Comparison of ENCODE assay signal across 11 cellular contexts in genomic region chr4:55561884-55562283, GRCh38. TPM values are rescaled to one million over a fixed set of nuclear protein-coding genes. Genes with fewer than 3 reads are reported as not detected.
DNase-seq lines count a peak whose midpoint lies in the region; ATAC-seq, FAIRE-seq and TF ChIP-seq lines count a peak whose summit lies in the region.
"Had no signal": no experiment of that assay in that cellular context is flagged by ENCODE, and none has a peak within 500 bp of the region (broad histone marks: within the 10 kb centered on the region; RNA-seq: fewer than 3 reads in every experiment).

No MANE protein-coding gene starts in this region.

- FAIRE-seq in urothelium cell line (lab: Jason Lieb, UNC): no peak

- no peak for TF ChIP-seq CTCF in spleen (IDR thresholded peaks at IDR 0.05 in 8 of 11, conservative IDR thresholded peaks at IDR 0.05 in 3 of 11)
- TF ChIP-seq CTCF in HFFc6 (IDR thresholded peaks at IDR 0.05): no peak
- no peak for TF ChIP-seq CTCF in gastroesophageal sphincter (IDR thresholded peaks at IDR 0.05)

- TF ChIP-seq POLR2A in spleen (IDR thresholded peaks at IDR 0.05) (no peak), gastroesophageal sphincter (IDR thresholded peaks at IDR 0.05) (no peak)

- peaks cover 7% of the 10 kb centered on the region for H3K4me1 Mint-ChIP-seq in activated naive CD8-positive, alpha-beta T cell (ENCODE audit: low read depth)
- peaks cover 17% of the 10 kb centered on the region for H3K4me1 Mint-ChIP-seq in activated naive CD8-positive, alpha-beta T cell treated with anti-CD3 and anti-CD28 coated beads for 36 hours
- no peaks in the 10 kb centered on the region for H3K4me1 Mint-ChIP-seq in HFFc6 (ENCODE audit: low read depth)

- H3K27me3 ChIP-seq in spleen (replicated peaks in 1 of 7) (no peaks in the 10 kb centered on the region), gastroesophageal sphincter (no peaks in the 10 kb centered on the region)

- 82 to 96% (median 94%) methylated on average over 1 of the region's 1 CpG for WGBS in spleen, 5 donors
- WGBS in gastroesophageal sphincter (ENCODE audit: low coverage in 1 of 2), 2 donors: 89 to 90% methylated on average over 1 of the region's 1 CpG

- intact Hi-C loops in spleen (cut with DNase I; ENCODE audit: low total_unique reads): no loop called here

- H3K27me3 Mint-ChIP-seq in activated naive CD8-positive, alpha-beta T cell: peaks cover 4% of the 10 kb centered on the region
- H3K27me3 Mint-ChIP-seq in activated naive CD8-positive, alpha-beta T cell treated with anti-CD3 and anti-CD28 coated beads for 36 hours: peaks cover 14% of the 10 kb centered on the region
- H3K27me3 Mint-ChIP-seq in HFFc6 (ENCODE audit: insufficient read depth): peaks cover 14% of the 10 kb centered on the region

- TF ChIP-seq EP300 in gastroesophageal sphincter (IDR thresholded peaks at IDR 0.05): no peak

- ATAC-seq in HG02943 (IDR thresholded peaks at IDR 0.05; ENCODE audit: low read depth, unreplicated experiment): peak; percentile 98
- no peak for ATAC-seq in gastroesophageal sphincter

- peak overlapping the region; percentile 1 for H3K27ac Mint-ChIP-seq in activated naive CD8-positive, alpha-beta T cell
- no peak overlapping the region for H3K27ac Mint-ChIP-seq in activated naive CD8-positive, alpha-beta T cell treated with anti-CD3 and anti-CD28 coated beads for 36 hours
- no peak overlapping the region for H3K27ac Mint-ChIP-seq in HFFc6

- no peak for DNase-seq in activated naive CD8-positive, alpha-beta T cell treated with anti-CD3 and anti-CD28 coated beads for 36 hours
- DNase-seq in NOMO-1 (lab: John Stamatoyannopoulos, UW; ENCODE audit: unreplicated experiment in 2 of 2) (peak; percentile 79 to 90), spleen (no peak), HFFc6 (no peak), urothelium cell line (ENCODE audit: low spot score) (no peak)
- DNase-seq: NCI-H1417 had no signal

- H3K36me3 Mint-ChIP-seq in activated naive CD8-positive, alpha-beta T cell: no peaks in the 10 kb centered on the region
- peaks cover 4% of the 10 kb centered on the region for H3K36me3 Mint-ChIP-seq in activated naive CD8-positive, alpha-beta T cell treated with anti-CD3 and anti-CD28 coated beads for 36 hours
- H3K36me3 Mint-ChIP-seq in HFFc6 (ENCODE audit: low read depth): no peaks in the 10 kb centered on the region

- H3K4me3 Mint-ChIP-seq in activated naive CD8-positive, alpha-beta T cell: no peak overlapping the region
- H3K4me3 Mint-ChIP-seq in activated naive CD8-positive, alpha-beta T cell treated with anti-CD3 and anti-CD28 coated beads for 36 hours: no peak overlapping the region
- no peak overlapping the region for H3K4me3 Mint-ChIP-seq in HFFc6

- no peak overlapping the region for H3K27ac ChIP-seq in spleen
- no peak overlapping the region for H3K27ac ChIP-seq in gastroesophageal sphincter

- H3K9me3 ChIP-seq in spleen (no peaks in the 10 kb centered on the region), gastroesophageal sphincter (no peaks in the 10 kb centered on the region)

- H3K9me3 Mint-ChIP-seq in activated naive CD8-positive, alpha-beta T cell (ENCODE audit: low read depth): no peaks in the 10 kb centered on the region
- peaks cover 3% of the 10 kb centered on the region for H3K9me3 Mint-ChIP-seq in activated naive CD8-positive, alpha-beta T cell treated with anti-CD3 and anti-CD28 coated beads for 36 hours
- no peaks in the 10 kb centered on the region for H3K9me3 Mint-ChIP-seq in HFFc6

- H3K4me1 ChIP-seq in spleen (peaks cover 0 to 11% (median 4%) of the 10 kb centered on the region in 6 donors), gastroesophageal sphincter (no peaks in the 10 kb centered on the region)

- no peaks in the 10 kb centered on the region for H3K36me3 ChIP-seq in spleen
- H3K36me3 ChIP-seq in gastroesophageal sphincter: no peaks in the 10 kb centered on the region

- H3K4me3 ChIP-seq in spleen: no peak overlapping the region
- no peak overlapping the region for H3K4me3 ChIP-seq in gastroesophageal sphincter

RNA-seq across cellular contexts. Expression of gene CLOCK, which starts 15.2 kb away (rescaled TPM):
- 10 to 100 TPM; 11.3 to 11.4 TPM for total RNA-seq in activated naive CD8-positive, alpha-beta T cell treated with anti-CD3 and anti-CD28 coated beads for 36 hours
- 10 to 100 TPM; 13.8 to 29.4 (median 22.6) TPM for total RNA-seq in spleen
- 1 to 10 TPM; 1.9 to 5.3 (median 2.4) TPM for polyA plus RNA-seq in spleen
- 10 to 100 TPM; 33.8 to 41.6 (median 37.1) TPM for total RNA-seq in HFFc6 (2021; fragmentation: NEBNext Ultra II Directional; extraction: Animal tissue kit (Norgen Biotek cat#: 25700))
- total RNA-seq in gastroesophageal sphincter: 10 to 100 TPM; 30.0 to 55.7 (median 33.9) TPM

RNA-seq across cellular contexts. Expression of gene PDCL2, which starts 30.2 kb away (rescaled TPM):
- total RNA-seq in activated naive CD8-positive, alpha-beta T cell treated with anti-CD3 and anti-CD28 coated beads for 36 hours: not detected
- total RNA-seq in spleen (not detected), gastroesophageal sphincter (not detected)
- not detected for polyA plus RNA-seq in spleen
- total RNA-seq in HFFc6 (2021; fragmentation: NEBNext Ultra II Directional; extraction: Animal tissue kit (Norgen Biotek cat#: 25700)): not detected
- polyA plus RNA-seq: AG04450, neural cell had no signal

Comparison
In these comparisons a context has a peak if more than half of its experiments do, and no peak if none do; other contexts are left out.
1. DNase-seq: peak in NOMO-1 (2 of 2); none in activated naive CD8-positive, alpha-beta T cell treated with anti-CD3 and anti-CD28 coated beads for 36 hours (single experiment), spleen (single experiment), HFFc6 (single experiment) and urothelium cell line (single experiment).